8 cellular contexts compared by ENCODE assay signal in genomic region chr7:6385110-6385792, GRCh38. TPM values are rescaled to one million over a fixed set of nuclear protein-coding genes. Genes with fewer than 3 reads are reported as not detected.
DNase-seq lines count a peak whose midpoint lies in the region; ATAC-seq and TF ChIP-seq lines count a peak whose summit lies in the region.

No MANE protein-coding gene starts in this region.

- no peaks in the 10 kb centered on the region for H3K9me3 ChIP-seq in PC-3 (ENCODE audit: low read length)

- intact Hi-C loops in PC-3 (cut with micrococcal nuclease) = loop anchor here (1.0 kb wide), 1 partner anchor 8 kb away; no protein-coding TSS in a partner anchor

- peaks cover 6% of the 10 kb centered on the region for H3F3A ChIP-seq in PC-3 (ENCODE audit: low read length, unreplicated experiment)

- no peak overlapping the region for H2AFZ ChIP-seq in PC-3 (ENCODE audit: low read length)

- peak overlapping the region; percentile 69 for H3K27ac Mint-ChIP-seq in nephron progenitor cell

- peak overlapping the region; percentile 87 for H3K27ac ChIP-seq in PC-3 (ENCODE audit: low read length)

- no peak overlapping the region for H3K4me3 Mint-ChIP-seq in nephron progenitor cell

- H3K36me3 Mint-ChIP-seq in nephron progenitor cell (ENCODE audit: low read depth) = peaks cover 62% of the 10 kb centered on the region

- no peaks in the 10 kb centered on the region for H3K9me2 ChIP-seq in PC-3 (replicated peaks; ENCODE audit: low read length)

- H3K9ac ChIP-seq in PC-3 (ENCODE audit: low read length) = peak overlapping the region; percentile 34

- BruUV-seq in PC-3 (replicated peaks; lab: Mats Ljungman, UMichigan) = TSS peak; percentile 86

- peaks cover 30% of the 10 kb centered on the region for H3K4me1 ChIP-seq in PC-3 (ENCODE audit: insufficient read depth, low read length)

- no peaks in the 10 kb centered on the region for H3K27me3 ChIP-seq in PC-3 (ENCODE audit: low read length)

- TF ChIP-seq CTCF in PC-3 (conservative IDR thresholded peaks at IDR 0.05; ENCODE audit: low read depth, low read length) (no peak), epithelial cell of esophagus (IDR thresholded peaks at IDR 0.05; ENCODE audit: insufficient read depth, low read depth, low read length, missing control alignments) (no peak), nephron progenitor cell (IDR thresholded peaks at IDR 0.05) (no peak)

- peaks cover 32% of the 10 kb centered on the region for H3K36me3 ChIP-seq in PC-3 (ENCODE audit: low read depth, low read length)

- peaks cover 97% of the 10 kb centered on the region for H3K79me2 ChIP-seq in PC-3 (ENCODE audit: low read length)

- ATAC-seq in PC-3 (peak; percentile 90), GM21526 (IDR thresholded peaks at IDR 0.05; ENCODE audit: low FRiP score, unreplicated experiment) (no peak)

- H3K27me3 Mint-ChIP-seq in nephron progenitor cell (ENCODE audit: low read depth, poor library complexity) = no peaks in the 10 kb centered on the region

- peaks cover 42% of the 10 kb centered on the region for H4K20me1 ChIP-seq in PC-3 (ENCODE audit: low read length)

- peak overlapping the region; percentile 42 for H3K4me3 ChIP-seq in PC-3 (ENCODE audit: low read length)
- H3K4me3 ChIP-seq in epithelial cell of esophagus (ENCODE audit: low read length) = peak overlapping the region; percentile 13

- no peaks in the 10 kb centered on the region for H3K4me1 Mint-ChIP-seq in nephron progenitor cell

- H3K4me2 ChIP-seq in PC-3 (ENCODE audit: low read length) = peak overlapping the region; percentile 72

- DNase-seq in DMS79 (lab: John Stamatoyannopoulos, UW) (peak; percentile 86), PC-3 (peak; percentile 95), epithelial cell of esophagus (ENCODE audit: low read depth) (peak; percentile 96), nephron progenitor cell (no peak), NCI-H1436 (lab: John Stamatoyannopoulos, UW) (no peak), NCI-H1930 (lab: John Stamatoyannopoulos, UW) (no peak), AML-193 (lab: John Stamatoyannopoulos, UW) (no peak)

- POLR2A ChIA-PET in PC-3 (lab: Charles Lee; ENCODE audit: unreplicated experiment) = interaction anchor here (0.6 to 0.7 kb wide), 3 partner anchors 32 to 372 kb away, joined by 3 to 4 read pairs (median 3); no protein-coding TSS in a partner anchor

- CTCF ChIA-PET in PC-3 (lab: Charles Lee) = interaction anchor here (0.8 kb wide), 1 partner anchor 73 kb away, joined by 3 read pairs; no protein-coding TSS in a partner anchor

- no peaks in the 10 kb centered on the region for H3K9me3 Mint-ChIP-seq in nephron progenitor cell

RNA-seq across cellular contexts. Expression of gene RAC1, which starts 10.9 kb away (rescaled TPM):
- 89.7 and 138 TPM in 2 replicates for total RNA-seq in PC-3 (2014; rRNA removed)

RNA-seq across cellular contexts. Expression of gene FAM220A, which starts 36.5 kb away (rescaled TPM):
- 19.1 and 19.3 TPM in 2 replicates for total RNA-seq in PC-3 (2014; rRNA removed)

Comparison
In these comparisons a context has a peak if more than half of its experiments do, and no peak if none do; other contexts are left out.
1. DNase-seq: peak in DMS79 (single experiment), PC-3 (single experiment) and epithelial cell of esophagus (single experiment); none in nephron progenitor cell (single experiment), NCI-H1436 (single experiment), NCI-H1930 (0 of 2) and AML-193 (0 of 2).